21 cellular contexts compared by ENCODE assay signal in genomic region chr6:149592983-149593382, GRCh38.
"Had no signal": no experiment of that assay in that cellular context is flagged by ENCODE, and none has a peak within 500 bp of the region (broad histone marks: within the 10 kb centered on the region; RNA-seq: fewer than 3 reads in every experiment).

No MANE protein-coding gene starts in this region.

- H3K9me3 ChIP-seq: esophagus muscularis mucosa, gastroesophageal sphincter, heart left ventricle, left lung, lower lobe of right lung had no signal

- H3K4me3 ChIP-seq: coronary artery, dorsolateral prefrontal cortex, esophagus muscularis mucosa, gastroesophageal sphincter, heart left ventricle, left lung, lower lobe of right lung had no signal

- H3K27ac ChIP-seq: coronary artery, dorsolateral prefrontal cortex, esophagus muscularis mucosa, foreskin keratinocyte, gastroesophageal sphincter, heart left ventricle, left lung, lower lobe of right lung had no signal

- DNase-seq: dermis blood vessel endothelial cell; dorsolateral prefrontal cortex; effector CD4-positive, alpha-beta T cell; effector memory CD4-positive, alpha-beta T cell; foreskin keratinocyte; heart left ventricle; hippocampal formation; immature natural killer cell; islet precursor cell; left cardiac atrium; left lung; left ventricle myocardium superior; lower lobe of right lung; mesendoderm; midbrain had no signal

- H3K4me3 Mint-ChIP-seq: immature natural killer cell had no signal

- ATAC-seq: foreskin keratinocyte, gastroesophageal sphincter, heart left ventricle, left cardiac atrium, left lung, left ventricle myocardium superior, lower lobe of right lung had no signal

- FAIRE-seq: colon, endothelial cell of umbilical vein, frontal cortex had no signal

- H3K9me3 Mint-ChIP-seq: immature natural killer cell had no signal

- H3K4me1 ChIP-seq: esophagus muscularis mucosa, foreskin keratinocyte, gastroesophageal sphincter, heart left ventricle, left lung, lower lobe of right lung had no signal

- H3K4me1 Mint-ChIP-seq: immature natural killer cell had no signal

- H3K27me3 ChIP-seq: dorsolateral prefrontal cortex, esophagus muscularis mucosa, foreskin keratinocyte, gastroesophageal sphincter, heart left ventricle, left lung had no signal
